Comparison of ENCODE assay signal across 1 cellular context in the genomic region with DNA sequence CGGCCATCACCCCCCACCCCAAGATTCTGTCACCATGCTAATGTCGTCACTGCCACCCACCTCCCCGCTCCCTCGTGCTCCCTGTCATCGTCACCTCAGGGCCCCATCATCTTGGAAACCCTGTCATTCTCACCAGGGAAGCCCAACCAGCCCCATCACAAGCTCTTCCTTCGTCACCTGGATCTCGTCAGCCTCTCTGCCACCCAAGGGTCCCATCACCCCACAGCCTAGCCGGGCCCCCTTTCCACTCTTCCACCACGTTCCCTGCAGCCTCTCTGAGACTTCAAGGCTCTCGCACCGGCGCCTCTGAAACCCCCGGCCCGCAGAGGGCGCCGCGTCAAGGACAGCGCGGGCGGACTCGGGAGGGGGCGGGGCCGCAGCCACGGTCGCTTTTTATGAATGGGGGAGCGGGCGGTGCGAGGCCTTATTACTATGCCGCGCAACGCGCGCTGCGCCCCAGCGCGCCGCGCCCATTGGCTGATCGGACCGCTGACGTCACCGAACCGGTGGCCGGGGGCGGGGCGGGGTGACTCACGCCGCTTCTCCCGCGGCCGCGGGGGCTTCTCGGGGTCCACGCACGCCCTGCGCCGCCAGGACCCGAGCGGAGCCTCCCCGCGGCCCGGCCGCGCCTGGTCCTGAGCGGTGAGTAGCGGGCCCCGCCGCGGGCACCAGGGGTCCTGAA.
A peak's percentile ranks its signal among the peaks of the same experiment; 100 is the strongest.
TF ChIP-seq lines count a peak whose summit lies in the region.

A gene with protein sequence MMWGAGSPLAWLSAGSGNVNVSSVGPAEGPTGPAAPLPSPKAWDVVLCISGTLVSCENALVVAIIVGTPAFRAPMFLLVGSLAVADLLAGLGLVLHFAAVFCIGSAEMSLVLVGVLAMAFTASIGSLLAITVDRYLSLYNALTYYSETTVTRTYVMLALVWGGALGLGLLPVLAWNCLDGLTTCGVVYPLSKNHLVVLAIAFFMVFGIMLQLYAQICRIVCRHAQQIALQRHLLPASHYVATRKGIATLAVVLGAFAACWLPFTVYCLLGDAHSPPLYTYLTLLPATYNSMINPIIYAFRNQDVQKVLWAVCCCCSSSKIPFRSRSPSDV (plus strand): TSS at position 527 of the 682 bp plus-strand sequence. CDS start 1,177 bp downstream, outside the sequence.

TF ChIP-seq in K562, 482 proteins besides CTCF, POLR2A, EP300 and RAD21 (continued from another document and continues in another):
- TF ChIP-seq, protein P1, sequence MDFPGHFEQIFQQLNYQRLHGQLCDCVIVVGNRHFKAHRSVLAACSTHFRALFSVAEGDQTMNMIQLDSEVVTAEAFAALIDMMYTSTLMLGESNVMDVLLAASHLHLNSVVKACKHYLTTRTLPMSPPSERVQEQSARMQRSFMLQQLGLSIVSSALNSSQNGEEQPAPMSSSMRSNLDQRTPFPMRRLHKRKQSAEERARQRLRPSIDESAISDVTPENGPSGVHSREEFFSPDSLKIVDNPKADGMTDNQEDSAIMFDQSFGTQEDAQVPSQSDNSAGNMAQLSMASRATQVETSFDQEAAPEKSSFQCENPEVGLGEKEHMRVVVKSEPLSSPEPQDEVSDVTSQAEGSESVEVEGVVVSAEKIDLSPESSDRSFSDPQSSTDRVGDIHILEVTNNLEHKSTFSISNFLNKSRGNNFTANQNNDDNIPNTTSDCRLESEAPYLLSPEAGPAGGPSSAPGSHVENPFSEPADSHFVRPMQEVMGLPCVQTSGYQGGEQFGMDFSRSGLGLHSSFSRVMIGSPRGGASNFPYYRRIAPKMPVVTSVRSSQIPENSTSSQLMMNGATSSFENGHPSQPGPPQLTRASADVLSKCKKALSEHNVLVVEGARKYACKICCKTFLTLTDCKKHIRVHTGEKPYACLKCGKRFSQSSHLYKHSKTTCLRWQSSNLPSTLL (IDR thresholded peaks at IDR 0.05), result no peak
- TF ChIP-seq EP400 (IDR thresholded peaks at IDR 0.05) (peak; percentile 88), ZKSCAN1 (IDR thresholded peaks at IDR 0.05; ENCODE audit: low read depth, low read length) (no peak), IRF2 (CRISPR knock-in tag; IDR thresholded peaks at IDR 0.05) (no peak), ZFP1 (CRISPR knock-in tag; IDR thresholded peaks at IDR 0.05) (no peak), SIX5 (IDR thresholded peaks at IDR 0.05; ENCODE audit: borderline replicate concordance in 1 of 2, insufficient read depth in 1 of 2, low read depth in 1 of 2, low read length in 2 of 2) (no peak), FIP1L1 (IDR thresholded peaks at IDR 0.05; ENCODE audit: low read depth, low read length, poor library complexity, severe bottlenecking) (peak; percentile 57), ZNF3 (CRISPR knock-in tag; IDR thresholded peaks at IDR 0.05) (no peak), BDP1 (IDR thresholded peaks at IDR 0.05; ENCODE audit: insufficient read depth, insufficient read length) (no peak), GTF2F1 (IDR thresholded peaks at IDR 0.05; ENCODE audit: low read depth, low read length) (no peak), HDAC1 (IDR thresholded peaks at IDR 0.05) (peak in 1 of 2 experiments; percentile 61; a peak in 2 of 4 replicates), ZNF778 (CRISPR knock-in tag; IDR thresholded peaks at IDR 0.05) (no peak), ZNF232 (CRISPR knock-in tag; IDR thresholded peaks at IDR 0.05) (no peak), ZNF551 (CRISPR knock-in tag; IDR thresholded peaks at IDR 0.05) (no peak), HNRNPH1 (optimal IDR thresholded peaks at IDR 0.05; ENCODE audit: low read depth, low read length) (no peak), CBFA2T2 (conservative IDR thresholded peaks at IDR 0.05) (no peak), CHD1 (IDR thresholded peaks at IDR 0.05; ENCODE audit: low read length) (no peak), KLF6 (CRISPR knock-in tag; IDR thresholded peaks at IDR 0.05; ENCODE audit: borderline replicate concordance) (no peak), ZNF644 (tag; IDR thresholded peaks at IDR 0.05; ENCODE audit: low read depth) (no peak), NFE2 (IDR thresholded peaks at IDR 0.05; ENCODE audit: low read depth) (no peak), KLF10 (CRISPR knock-in tag; IDR thresholded peaks at IDR 0.05) (no peak), L3MBTL2 (IDR thresholded peaks at IDR 0.05) (peak; percentile 94), CREB1 (IDR thresholded peaks at IDR 0.05) (peak; percentile 90), CREB1 (CRISPR knock-in tag; IDR thresholded peaks at IDR 0.05) (peak; percentile 88), OTX1 (CRISPR knock-in tag; IDR thresholded peaks at IDR 0.05) (peak; percentile 91)
- TF ChIP-seq, protein P2, sequence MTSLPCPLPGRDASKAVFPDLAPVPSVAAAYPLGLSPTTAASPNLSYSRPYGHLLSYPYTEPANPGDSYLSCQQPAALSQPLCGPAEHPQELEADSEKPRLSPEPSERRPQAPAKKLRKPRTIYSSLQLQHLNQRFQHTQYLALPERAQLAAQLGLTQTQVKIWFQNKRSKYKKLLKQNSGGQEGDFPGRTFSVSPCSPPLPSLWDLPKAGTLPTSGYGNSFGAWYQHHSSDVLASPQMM (CRISPR knock-in tag; IDR thresholded peaks at IDR 0.05), result no peak
- TF ChIP-seq, protein P3, sequence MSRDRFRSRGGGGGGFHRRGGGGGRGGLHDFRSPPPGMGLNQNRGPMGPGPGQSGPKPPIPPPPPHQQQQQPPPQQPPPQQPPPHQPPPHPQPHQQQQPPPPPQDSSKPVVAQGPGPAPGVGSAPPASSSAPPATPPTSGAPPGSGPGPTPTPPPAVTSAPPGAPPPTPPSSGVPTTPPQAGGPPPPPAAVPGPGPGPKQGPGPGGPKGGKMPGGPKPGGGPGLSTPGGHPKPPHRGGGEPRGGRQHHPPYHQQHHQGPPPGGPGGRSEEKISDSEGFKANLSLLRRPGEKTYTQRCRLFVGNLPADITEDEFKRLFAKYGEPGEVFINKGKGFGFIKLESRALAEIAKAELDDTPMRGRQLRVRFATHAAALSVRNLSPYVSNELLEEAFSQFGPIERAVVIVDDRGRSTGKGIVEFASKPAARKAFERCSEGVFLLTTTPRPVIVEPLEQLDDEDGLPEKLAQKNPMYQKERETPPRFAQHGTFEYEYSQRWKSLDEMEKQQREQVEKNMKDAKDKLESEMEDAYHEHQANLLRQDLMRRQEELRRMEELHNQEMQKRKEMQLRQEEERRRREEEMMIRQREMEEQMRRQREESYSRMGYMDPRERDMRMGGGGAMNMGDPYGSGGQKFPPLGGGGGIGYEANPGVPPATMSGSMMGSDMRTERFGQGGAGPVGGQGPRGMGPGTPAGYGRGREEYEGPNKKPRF (IDR thresholded peaks at IDR 0.05; ENCODE audit: low read depth, low read length), result no peak
- TF ChIP-seq, protein P4, sequence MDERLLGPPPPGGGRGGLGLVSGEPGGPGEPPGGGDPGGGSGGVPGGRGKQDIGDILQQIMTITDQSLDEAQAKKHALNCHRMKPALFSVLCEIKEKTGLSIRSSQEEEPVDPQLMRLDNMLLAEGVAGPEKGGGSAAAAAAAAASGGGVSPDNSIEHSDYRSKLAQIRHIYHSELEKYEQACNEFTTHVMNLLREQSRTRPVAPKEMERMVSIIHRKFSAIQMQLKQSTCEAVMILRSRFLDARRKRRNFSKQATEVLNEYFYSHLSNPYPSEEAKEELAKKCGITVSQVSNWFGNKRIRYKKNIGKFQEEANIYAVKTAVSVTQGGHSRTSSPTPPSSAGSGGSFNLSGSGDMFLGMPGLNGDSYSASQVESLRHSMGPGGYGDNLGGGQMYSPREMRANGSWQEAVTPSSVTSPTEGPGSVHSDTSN (CRISPR knock-in tag; IDR thresholded peaks at IDR 0.05; ENCODE audit: low read depth), result no peak
- TF ChIP-seq, protein P4 (tag; conservative IDR thresholded peaks at IDR 0.05; ENCODE audit: low read depth), result no peak
- TF ChIP-seq, protein P5, sequence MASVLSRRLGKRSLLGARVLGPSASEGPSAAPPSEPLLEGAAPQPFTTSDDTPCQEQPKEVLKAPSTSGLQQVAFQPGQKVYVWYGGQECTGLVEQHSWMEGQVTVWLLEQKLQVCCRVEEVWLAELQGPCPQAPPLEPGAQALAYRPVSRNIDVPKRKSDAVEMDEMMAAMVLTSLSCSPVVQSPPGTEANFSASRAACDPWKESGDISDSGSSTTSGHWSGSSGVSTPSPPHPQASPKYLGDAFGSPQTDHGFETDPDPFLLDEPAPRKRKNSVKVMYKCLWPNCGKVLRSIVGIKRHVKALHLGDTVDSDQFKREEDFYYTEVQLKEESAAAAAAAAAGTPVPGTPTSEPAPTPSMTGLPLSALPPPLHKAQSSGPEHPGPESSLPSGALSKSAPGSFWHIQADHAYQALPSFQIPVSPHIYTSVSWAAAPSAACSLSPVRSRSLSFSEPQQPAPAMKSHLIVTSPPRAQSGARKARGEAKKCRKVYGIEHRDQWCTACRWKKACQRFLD (CRISPR knock-in tag; IDR thresholded peaks at IDR 0.05), result no peak
- TF ChIP-seq, protein P6, sequence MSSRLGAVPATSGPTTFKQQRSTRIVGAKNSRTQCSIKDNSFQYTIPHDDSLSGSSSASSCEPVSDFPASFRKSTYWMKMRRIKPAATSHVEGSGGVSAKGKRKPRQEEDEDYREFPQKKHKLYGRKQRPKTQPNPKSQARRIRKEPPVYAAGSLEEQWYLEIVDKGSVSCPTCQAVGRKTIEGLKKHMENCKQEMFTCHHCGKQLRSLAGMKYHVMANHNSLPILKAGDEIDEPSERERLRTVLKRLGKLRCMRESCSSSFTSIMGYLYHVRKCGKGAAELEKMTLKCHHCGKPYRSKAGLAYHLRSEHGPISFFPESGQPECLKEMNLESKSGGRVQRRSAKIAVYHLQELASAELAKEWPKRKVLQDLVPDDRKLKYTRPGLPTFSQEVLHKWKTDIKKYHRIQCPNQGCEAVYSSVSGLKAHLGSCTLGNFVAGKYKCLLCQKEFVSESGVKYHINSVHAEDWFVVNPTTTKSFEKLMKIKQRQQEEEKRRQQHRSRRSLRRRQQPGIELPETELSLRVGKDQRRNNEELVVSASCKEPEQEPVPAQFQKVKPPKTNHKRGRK (tag; IDR thresholded peaks at IDR 0.05), result no peak
- TF ChIP-seq, protein P7, sequence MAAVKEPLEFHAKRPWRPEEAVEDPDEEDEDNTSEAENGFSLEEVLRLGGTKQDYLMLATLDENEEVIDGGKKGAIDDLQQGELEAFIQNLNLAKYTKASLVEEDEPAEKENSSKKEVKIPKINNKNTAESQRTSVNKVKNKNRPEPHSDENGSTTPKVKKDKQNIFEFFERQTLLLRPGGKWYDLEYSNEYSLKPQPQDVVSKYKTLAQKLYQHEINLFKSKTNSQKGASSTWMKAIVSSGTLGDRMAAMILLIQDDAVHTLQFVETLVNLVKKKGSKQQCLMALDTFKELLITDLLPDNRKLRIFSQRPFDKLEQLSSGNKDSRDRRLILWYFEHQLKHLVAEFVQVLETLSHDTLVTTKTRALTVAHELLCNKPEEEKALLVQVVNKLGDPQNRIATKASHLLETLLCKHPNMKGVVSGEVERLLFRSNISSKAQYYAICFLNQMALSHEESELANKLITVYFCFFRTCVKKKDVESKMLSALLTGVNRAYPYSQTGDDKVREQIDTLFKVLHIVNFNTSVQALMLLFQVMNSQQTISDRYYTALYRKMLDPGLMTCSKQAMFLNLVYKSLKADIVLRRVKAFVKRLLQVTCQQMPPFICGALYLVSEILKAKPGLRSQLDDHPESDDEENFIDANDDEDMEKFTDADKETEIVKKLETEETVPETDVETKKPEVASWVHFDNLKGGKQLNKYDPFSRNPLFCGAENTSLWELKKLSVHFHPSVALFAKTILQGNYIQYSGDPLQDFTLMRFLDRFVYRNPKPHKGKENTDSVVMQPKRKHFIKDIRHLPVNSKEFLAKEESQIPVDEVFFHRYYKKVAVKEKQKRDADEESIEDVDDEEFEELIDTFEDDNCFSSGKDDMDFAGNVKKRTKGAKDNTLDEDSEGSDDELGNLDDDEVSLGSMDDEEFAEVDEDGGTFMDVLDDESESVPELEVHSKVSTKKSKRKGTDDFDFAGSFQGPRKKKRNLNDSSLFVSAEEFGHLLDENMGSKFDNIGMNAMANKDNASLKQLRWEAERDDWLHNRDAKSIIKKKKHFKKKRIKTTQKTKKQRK (IDR thresholded peaks at IDR 0.05; ENCODE audit: borderline replicate concordance, low read depth, low read length), result no peak
- TF ChIP-seq, protein P8, sequence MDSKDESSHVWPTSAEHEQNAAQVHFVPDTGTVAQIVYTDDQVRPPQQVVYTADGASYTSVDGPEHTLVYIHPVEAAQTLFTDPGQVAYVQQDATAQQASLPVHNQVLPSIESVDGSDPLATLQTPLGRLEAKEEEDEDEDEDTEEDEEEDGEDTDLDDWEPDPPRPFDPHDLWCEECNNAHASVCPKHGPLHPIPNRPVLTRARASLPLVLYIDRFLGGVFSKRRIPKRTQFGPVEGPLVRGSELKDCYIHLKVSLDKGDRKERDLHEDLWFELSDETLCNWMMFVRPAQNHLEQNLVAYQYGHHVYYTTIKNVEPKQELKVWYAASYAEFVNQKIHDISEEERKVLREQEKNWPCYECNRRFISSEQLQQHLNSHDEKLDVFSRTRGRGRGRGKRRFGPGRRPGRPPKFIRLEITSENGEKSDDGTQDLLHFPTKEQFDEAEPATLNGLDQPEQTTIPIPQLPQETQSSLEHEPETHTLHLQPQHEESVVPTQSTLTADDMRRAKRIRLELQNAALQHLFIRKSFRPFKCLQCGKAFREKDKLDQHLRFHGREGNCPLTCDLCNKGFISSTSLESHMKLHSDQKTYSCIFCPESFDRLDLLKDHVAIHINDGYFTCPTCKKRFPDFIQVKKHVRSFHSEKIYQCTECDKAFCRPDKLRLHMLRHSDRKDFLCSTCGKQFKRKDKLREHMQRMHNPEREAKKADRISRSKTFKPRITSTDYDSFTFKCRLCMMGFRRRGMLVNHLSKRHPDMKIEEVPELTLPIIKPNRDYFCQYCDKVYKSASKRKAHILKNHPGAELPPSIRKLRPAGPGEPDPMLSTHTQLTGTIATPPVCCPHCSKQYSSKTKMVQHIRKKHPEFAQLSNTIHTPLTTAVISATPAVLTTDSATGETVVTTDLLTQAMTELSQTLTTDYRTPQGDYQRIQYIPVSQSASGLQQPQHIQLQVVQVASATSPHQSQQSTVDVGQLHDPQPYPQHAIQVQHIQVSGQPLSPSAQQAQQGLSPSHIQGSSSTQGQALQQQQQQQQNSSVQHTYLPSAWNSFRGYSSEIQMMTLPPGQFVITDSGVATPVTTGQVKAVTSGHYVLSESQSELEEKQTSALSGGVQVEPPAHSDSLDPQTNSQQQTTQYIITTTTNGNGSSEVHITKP (IDR thresholded peaks at IDR 0.05; ENCODE audit: partially characterized antibody), result peak; percentile 34
- TF ChIP-seq, protein P9, sequence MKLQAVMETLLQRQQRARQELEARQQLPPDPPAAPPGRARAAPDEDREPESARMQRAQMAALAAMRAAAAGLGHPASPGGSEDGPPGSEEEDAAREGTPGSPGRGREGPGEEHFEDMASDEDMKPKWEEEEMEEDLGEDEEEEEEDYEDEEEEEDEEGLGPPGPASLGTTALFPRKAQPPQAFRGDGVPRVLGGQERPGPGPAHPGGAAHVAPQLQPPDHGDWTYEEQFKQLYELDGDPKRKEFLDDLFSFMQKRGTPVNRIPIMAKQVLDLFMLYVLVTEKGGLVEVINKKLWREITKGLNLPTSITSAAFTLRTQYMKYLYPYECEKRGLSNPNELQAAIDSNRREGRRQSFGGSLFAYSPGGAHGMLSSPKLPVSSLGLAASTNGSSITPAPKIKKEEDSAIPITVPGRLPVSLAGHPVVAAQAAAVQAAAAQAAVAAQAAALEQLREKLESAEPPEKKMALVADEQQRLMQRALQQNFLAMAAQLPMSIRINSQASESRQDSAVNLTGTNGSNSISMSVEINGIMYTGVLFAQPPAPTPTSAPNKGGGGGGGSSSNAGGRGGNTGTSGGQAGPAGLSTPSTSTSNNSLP (IDR thresholded peaks at IDR 0.05; ENCODE audit: borderline replicate concordance, low read depth, low read length), result no peak
